Comparison of ENCODE assay signal across 32 cellular contexts in genomic region chr6:20554817-20555216, GRCh38.
"Had no signal": no experiment of that assay in that cellular context is flagged by ENCODE, and none has a peak within 500 bp of the region (broad histone marks: within the 10 kb centered on the region; RNA-seq: fewer than 3 reads in every experiment).

No MANE protein-coding gene starts in this region.

- H3K4me1 Mint-ChIP-seq: activated B cell treated with CpG ODN at 0.5 μM for 24 hours; activated CD4-positive, alpha-beta memory T cell treated with anti-CD3 and anti-CD28 coated beads, Interleukin-2, amount 10 ng/mL, durations not matched to agents 7 days and 5 days; activated CD4-positive, alpha-beta T cell treated with anti-CD3 and anti-CD28 coated beads, Interleukin-2, amount 10 ng/mL, durations not matched to agents 7 days and 5 days; activated naive CD4-positive, alpha-beta T cell treated with anti-CD3 and anti-CD28 coated beads, Interleukin-2, amount 10 ng/mL, durations not matched to agents 7 days and 5 days; activated naive CD8-positive, alpha-beta T cell treated with anti-CD3 and anti-CD28 coated beads, Interleukin-2, amount 10 ng/mL, durations not matched to agents 7 days and 5 days had no signal

- H3K27ac ChIP-seq: body of pancreas, cardiac muscle cell, colonic mucosa, epithelial cell of prostate, esophagus squamous epithelium, gastroesophageal sphincter, heart right ventricle, WERI-Rb-1 had no signal

- H3K9me3 Mint-ChIP-seq: activated B cell treated with CpG ODN at 0.5 μM for 24 hours; activated CD4-positive, alpha-beta memory T cell treated with anti-CD3 and anti-CD28 coated beads, Interleukin-2, amount 10 ng/mL, durations not matched to agents 7 days and 5 days; activated CD4-positive, alpha-beta T cell treated with anti-CD3 and anti-CD28 coated beads, Interleukin-2, amount 10 ng/mL, durations not matched to agents 7 days and 5 days; activated naive CD4-positive, alpha-beta T cell treated with anti-CD3 and anti-CD28 coated beads, Interleukin-2, amount 10 ng/mL, durations not matched to agents 7 days and 5 days; activated naive CD4-positive, alpha-beta T cell treated with anti-CD3 and anti-CD28 coated beads, Interleukin-2, amount 50 U/mL, for 72 hours; activated naive CD8-positive, alpha-beta T cell treated with anti-CD3 and anti-CD28 coated beads, Interleukin-2, amount 10 ng/mL, durations not matched to agents 7 days and 5 days; activated T-cell treated with anti-CD3 and anti-CD28 coated beads, Interleukin-2, amount 50 U/mL, for 24 hours; activated T-cell treated with anti-CD3 and anti-CD28 coated beads, Interleukin-2, amount 50 U/mL, for 72 hours; T-helper 2 cell treated with Interferon-gamma antibody and Interleukin-4, amounts not matched to agents 5 μg/mL and 100 μg/mL, for 36 hours had no signal

- H3K4me1 ChIP-seq: body of pancreas, colonic mucosa, esophagus squamous epithelium had no signal

- DNase-seq: activated B cell treated with CpG ODN at 0.5 μM for 24 hours; activated CD4-positive, alpha-beta memory T cell treated with anti-CD3 and anti-CD28 coated beads, Interleukin-2, amount 10 ng/mL, durations not matched to agents 7 days and 5 days; activated CD4-positive, alpha-beta T cell treated with anti-CD3 and anti-CD28 coated beads, Interleukin-2, amount 10 ng/mL, durations not matched to agents 7 days and 5 days; activated CD4-positive, alpha-beta T cell treated with anti-CD3 and anti-CD28 coated beads, Interleukin-2, amount 50 U/mL, for 4 hours; activated CD8-positive, alpha-beta memory T cell treated with anti-CD3 and anti-CD28 coated beads, Interleukin-2, amount 50 U/mL, for 48 hours; activated gamma-delta T cell; activated naive CD4-positive, alpha-beta T cell; activated naive CD4-positive, alpha-beta T cell treated with anti-CD3 and anti-CD28 coated beads, Interleukin-2, amount 10 ng/mL, durations not matched to agents 7 days and 5 days; activated naive CD8-positive, alpha-beta T cell treated with anti-CD3 and anti-CD28 coated beads, Interleukin-2, amount 10 ng/mL, durations not matched to agents 7 days and 5 days; activated T-cell treated with anti-CD3 and anti-CD28 coated beads for 4 hours; activated T-cell treated with anti-CD3 and anti-CD28 coated beads, Interleukin-2, amount 50 U/mL, for 24 hours; activated T-cell treated with anti-CD3 and anti-CD28 coated beads, Interleukin-2, amount 50 U/mL, for 72 hours; amniotic stem cell; aorta; body of pancreas; central memory CD4-positive, alpha-beta T cell; cerebellar nuclear complex; colonic mucosa; effector CD8-positive, alpha-beta T cell; esophagus squamous epithelium; foreskin melanocyte; heart right ventricle; T-helper 1 cell; T-helper 17 cell; T1000; WERI-Rb-1 had no signal

- H3K36me3 ChIP-seq: cardiac muscle cell, colonic mucosa had no signal

- H3K4me3 Mint-ChIP-seq: activated B cell treated with CpG ODN at 0.5 μM for 24 hours; activated CD4-positive, alpha-beta memory T cell treated with anti-CD3 and anti-CD28 coated beads, Interleukin-2, amount 10 ng/mL, durations not matched to agents 7 days and 5 days; activated CD4-positive, alpha-beta T cell treated with anti-CD3 and anti-CD28 coated beads, Interleukin-2, amount 10 ng/mL, durations not matched to agents 7 days and 5 days; activated naive CD4-positive, alpha-beta T cell treated with anti-CD3 and anti-CD28 coated beads, Interleukin-2, amount 10 ng/mL, durations not matched to agents 7 days and 5 days; activated naive CD8-positive, alpha-beta T cell treated with anti-CD3 and anti-CD28 coated beads, Interleukin-2, amount 10 ng/mL, durations not matched to agents 7 days and 5 days; activated T-cell treated with anti-CD3 and anti-CD28 coated beads, Interleukin-2, amount 50 U/mL, for 24 hours; activated T-cell treated with anti-CD3 and anti-CD28 coated beads, Interleukin-2, amount 50 U/mL, for 72 hours; T-helper 17 cell; T-helper 2 cell treated with Interferon-gamma antibody and Interleukin-4, amounts not matched to agents 5 μg/mL and 100 μg/mL, for 36 hours had no signal

- H3K27me3 ChIP-seq: body of pancreas, cardiac muscle cell, colonic mucosa, esophagus squamous epithelium, gastroesophageal sphincter, heart right ventricle had no signal

- H3K27ac Mint-ChIP-seq: activated B cell treated with CpG ODN at 0.5 μM for 24 hours; activated CD4-positive, alpha-beta memory T cell treated with anti-CD3 and anti-CD28 coated beads, Interleukin-2, amount 10 ng/mL, durations not matched to agents 7 days and 5 days; activated CD4-positive, alpha-beta T cell treated with anti-CD3 and anti-CD28 coated beads, Interleukin-2, amount 10 ng/mL, durations not matched to agents 7 days and 5 days; activated naive CD4-positive, alpha-beta T cell treated with anti-CD3 and anti-CD28 coated beads, Interleukin-2, amount 10 ng/mL, durations not matched to agents 7 days and 5 days; activated naive CD4-positive, alpha-beta T cell treated with anti-CD3 and anti-CD28 coated beads, Interleukin-2, amount 50 U/mL, for 72 hours; activated naive CD8-positive, alpha-beta T cell treated with anti-CD3 and anti-CD28 coated beads, Interleukin-2, amount 10 ng/mL, durations not matched to agents 7 days and 5 days; activated T-cell treated with anti-CD3 and anti-CD28 coated beads, Interleukin-2, amount 50 U/mL, for 24 hours; activated T-cell treated with anti-CD3 and anti-CD28 coated beads, Interleukin-2, amount 50 U/mL, for 72 hours; T-helper 17 cell; T-helper 2 cell treated with Interferon-gamma antibody and Interleukin-4, amounts not matched to agents 5 μg/mL and 100 μg/mL, for 36 hours had no signal

- H3K4me3 ChIP-seq: body of pancreas, cardiac muscle cell, colonic mucosa, esophagus squamous epithelium, gastroesophageal sphincter, heart right ventricle had no signal

- ATAC-seq: activated CD4-positive, CD25-positive, alpha-beta regulatory T cell treated with anti-CD3 and anti-CD28 coated beads, Interleukin-2, amount 50 U/mL, for 24 hours; activated naive CD4-positive, alpha-beta T cell treated with anti-CD3 and anti-CD28 coated beads, Interleukin-2, amount 50 U/mL, for 72 hours; activated T-cell treated with anti-CD3 and anti-CD28 coated beads, Interleukin-2, amount 50 U/mL, for 72 hours; body of pancreas; gastroesophageal sphincter; heart right ventricle; T-helper 17 cell had no signal

- H3K9me3 ChIP-seq: body of pancreas, colonic mucosa, esophagus squamous epithelium, gastroesophageal sphincter, heart right ventricle had no signal

- H3K27me3 Mint-ChIP-seq: activated B cell treated with CpG ODN at 0.5 μM for 24 hours; activated CD4-positive, alpha-beta memory T cell treated with anti-CD3 and anti-CD28 coated beads, Interleukin-2, amount 10 ng/mL, durations not matched to agents 7 days and 5 days; activated CD4-positive, alpha-beta T cell treated with anti-CD3 and anti-CD28 coated beads, Interleukin-2, amount 10 ng/mL, durations not matched to agents 7 days and 5 days; activated naive CD4-positive, alpha-beta T cell treated with anti-CD3 and anti-CD28 coated beads, Interleukin-2, amount 10 ng/mL, durations not matched to agents 7 days and 5 days; activated naive CD8-positive, alpha-beta T cell treated with anti-CD3 and anti-CD28 coated beads, Interleukin-2, amount 10 ng/mL, durations not matched to agents 7 days and 5 days; activated T-cell treated with anti-CD3 and anti-CD28 coated beads, Interleukin-2, amount 50 U/mL, for 24 hours; T-helper 17 cell had no signal
